Comparison of ENCODE assay signal across 11 cellular contexts in the genomic region with DNA sequence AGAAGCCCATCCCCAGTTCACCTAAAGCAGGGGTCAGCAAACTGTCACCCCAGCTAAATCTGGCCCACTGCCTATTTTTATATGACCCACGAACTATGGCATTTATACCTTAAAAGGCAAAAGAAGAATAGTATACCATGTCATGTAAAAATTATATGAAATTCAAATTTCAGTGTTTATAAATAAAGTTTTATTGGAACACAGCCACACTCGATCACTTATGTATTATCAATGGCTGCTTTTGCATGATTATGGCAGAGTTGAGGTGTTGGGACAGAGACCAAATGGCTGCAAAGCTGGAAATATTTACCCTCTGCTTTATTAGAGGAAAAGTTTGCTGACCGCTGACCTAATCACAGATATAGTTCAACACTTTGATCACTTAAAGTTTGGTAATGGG.
"Had no signal": no experiment of that assay in that cellular context is flagged by ENCODE, and none has a peak within 500 bp of the region (broad histone marks: within the 10 kb centered on the region; RNA-seq: fewer than 3 reads in every experiment).

No MANE protein-coding gene starts in this region.

- H2AFZ ChIP-seq: GM23248, GM23338 had no signal

- ATAC-seq: GM23338, HCT116 had no signal

- H3K4me2 ChIP-seq: GM23338 had no signal

- H3K9me3 ChIP-seq: HAP-1 had no signal

- H3K9ac ChIP-seq: GM23248 had no signal

- DNase-seq: GM23248, GOT3, H7, H9, HCEC 1CT, HFFc6 had no signal

- H3K36me3 ChIP-seq: HAP-1 had no signal

- H3K4me3 ChIP-seq: GM23248, GM23338, HAP-1 had no signal

- FAIRE-seq: H1, H54 had no signal

- H3K27ac ChIP-seq: GM23248 had no signal

- H3K4me1 ChIP-seq: HAP-1 had no signal
